Comparison of ENCODE assay signal across 23 cellular contexts in genomic region chr9:133221177-133221809, GRCh38. TPM values are rescaled to one million over a fixed set of nuclear protein-coding genes. Genes with fewer than 3 reads are reported as not detected.
"Had no signal": no experiment of that assay in that cellular context is flagged by ENCODE, and none has a peak within 500 bp of the region (broad histone marks: within the 10 kb centered on the region; RNA-seq: fewer than 3 reads in every experiment).

No MANE protein-coding gene starts in this region.

- DNase-seq: cerebellar nuclear complex; foreskin melanocyte; left colon; mesenchymal stem cell; midbrain; psoas muscle; retina; stimulated activated CD4-positive, alpha-beta T cell treated with anti-CD3 and anti-CD28 coated beads, Interleukin-2, amount 100 ng/mL, for 24 hours; stimulated activated CD4-positive, alpha-beta T cell treated with anti-CD3 and anti-CD28 coated beads, Interleukin-4, amount 100 ng/mL, for 4 hours; stimulated activated naive CD4-positive, alpha-beta T cell; thyroid gland; upper lobe of left lung had no signal

- H3K4me1 ChIP-seq: psoas muscle, thyroid gland had no signal

- H3K4me3 ChIP-seq: hepatocyte, lung, psoas muscle, skin epidermis, thyroid gland, upper lobe of left lung had no signal

- H3K9me3 Mint-ChIP-seq: dendritic cell treated with granulocyte-macrophage colony-stimulating factor and Interleukin-4, amounts not matched to agents 40 ng/mL and 50 ng/mL, for 4 days; natural killer cell treated with Interleukin-12 subunit alpha and Interleukin-12 subunit beta and Interleukin-15 and Interleukin-18, amount 100 ng/mL, for 72 hours had no signal

- FAIRE-seq: colon had no signal

- H3K9me3 ChIP-seq: psoas muscle, thyroid gland, upper lobe of left lung had no signal

- H3K27ac ChIP-seq: hepatocyte, psoas muscle, skin epidermis, thyroid gland, upper lobe of left lung had no signal

- H3K27me3 ChIP-seq: hepatocyte, thyroid gland, upper lobe of left lung had no signal

- H3K4me3 Mint-ChIP-seq: dendritic cell treated with granulocyte-macrophage colony-stimulating factor and Interleukin-4, amounts not matched to agents 40 ng/mL and 50 ng/mL, for 4 days; natural killer cell treated with Interleukin-12 subunit alpha and Interleukin-12 subunit beta and Interleukin-15 and Interleukin-18, amount 100 ng/mL, for 72 hours had no signal

- H3K36me3 Mint-ChIP-seq: natural killer cell treated with Interleukin-12 subunit alpha and Interleukin-12 subunit beta and Interleukin-15 and Interleukin-18, amount 100 ng/mL, for 72 hours had no signal

- H3K27ac Mint-ChIP-seq: dendritic cell treated with granulocyte-macrophage colony-stimulating factor and Interleukin-4, amounts not matched to agents 40 ng/mL and 50 ng/mL, for 4 days; natural killer cell treated with Interleukin-12 subunit alpha and Interleukin-12 subunit beta and Interleukin-15 and Interleukin-18, amount 100 ng/mL, for 72 hours had no signal

- H3K4me2 ChIP-seq: hepatocyte had no signal

- ATAC-seq: left colon; left ventricle myocardium superior; natural killer cell treated with Interleukin-12 subunit alpha and Interleukin-12 subunit beta and Interleukin-15 and Interleukin-18, amount 100 ng/mL, for 72 hours; psoas muscle; sciatic nerve had no signal

- H2AFZ ChIP-seq: hepatocyte had no signal

- H3K79me2 ChIP-seq: hepatocyte had no signal

- H3K36me3 ChIP-seq: thyroid gland, upper lobe of left lung had no signal

RNA-seq across cellular contexts. Expression of gene OBP2B, which starts 12.2 kb away (rescaled TPM):
- total RNA-seq: hepatocyte; kidney epithelial cell; left colon; left ventricle myocardium superior; lung; natural killer cell treated with Interleukin-12 subunit alpha and Interleukin-12 subunit beta and Interleukin-15 and Interleukin-18, amount 100 ng/mL, for 72 hours; omental fat pad; psoas muscle; sciatic nerve; thyroid gland; upper lobe of left lung had no signal
- polyA plus RNA-seq: esophagus, hepatocyte, lung, psoas muscle had no signal
